In genomic region chr4:151408380-151408629, GRCh38 we compare ENCODE assay signal across 7 cellular contexts. TPM values are rescaled to one million over a fixed set of nuclear protein-coding genes. Genes with fewer than 3 reads are reported as not detected.
A peak's percentile ranks its signal among the peaks of the same experiment; 100 is the strongest.
DNase-seq lines count a peak whose midpoint lies in the region; ATAC-seq, FAIRE-seq and TF ChIP-seq lines count a peak whose summit lies in the region.

No MANE protein-coding gene starts in this region.

- H3K9ac ChIP-seq in parathyroid adenoma = no peak overlapping the region

- peak overlapping the region; percentile 89 for H2AFZ ChIP-seq in parathyroid adenoma

- peak overlapping the region; percentile 63 for H3K4me3 ChIP-seq in MG63
- H3K4me3 ChIP-seq in esophagus (ENCODE audit: low read depth in 1 of 2, low read length in 2 of 2) = peak overlapping the region; percentile 68 to 79
- H3K4me3 ChIP-seq in parathyroid adenoma (ENCODE audit: low read depth, low read length) = peak overlapping the region; percentile 58

- H3K27me3 ChIP-seq in MG63 = no peaks in the 10 kb centered on the region
- no peaks in the 10 kb centered on the region for H3K27me3 ChIP-seq in esophagus (ENCODE audit: control insufficient read depth in 1 of 2, insufficient read depth in 2 of 2, low read length in 2 of 2)
- H3K27me3 ChIP-seq in parathyroid adenoma (ENCODE audit: control insufficient read depth, insufficient read depth, low read length) = no peaks in the 10 kb centered on the region

- H3K4me1 ChIP-seq in esophagus (ENCODE audit: control insufficient read depth in 2 of 2, insufficient read depth in 2 of 2, low read length in 1 of 2) (no peaks in the 10 kb centered on the region), parathyroid adenoma (no peaks in the 10 kb centered on the region)

- DNase-seq in MG63 (no peak), cerebellar cortex (ENCODE audit: low spot score) (no peak), HTR-8/SVneo (ENCODE audit: insufficient read length, low spot score) (no peak)

- WGBS in esophagus, 2 donors = 2 to 5% methylated on average over 8 of the region's 8 CpGs

- H3K27ac ChIP-seq in esophagus (ENCODE audit: low read depth in 2 of 2, low read length in 1 of 2) (peak overlapping the region; percentile 92 to 95), parathyroid adenoma (peak overlapping the region; percentile 77)

- H3K79me2 ChIP-seq in parathyroid adenoma = no peaks in the 10 kb centered on the region

- FAIRE-seq in HTR-8/SVneo (lab: Jason Lieb, UNC) = no peak

- no peaks in the 10 kb centered on the region for H3K36me3 ChIP-seq in MG63
- H3K36me3 ChIP-seq in esophagus (ENCODE audit: control insufficient read depth in 2 of 2, insufficient read depth in 2 of 2, low read length in 1 of 2) = no peaks in the 10 kb centered on the region
- H3K36me3 ChIP-seq in parathyroid adenoma (ENCODE audit: control insufficient read depth, insufficient read depth, low read length) = no peaks in the 10 kb centered on the region

- TF ChIP-seq CTCF in parathyroid adenoma (IDR thresholded peaks at IDR 0.05) = no peak

- ATAC-seq in GM21381 (IDR thresholded peaks at IDR 0.05; ENCODE audit: unreplicated experiment) = peak; percentile 0
- no peak for ATAC-seq in HG03139 (IDR thresholded peaks at IDR 0.05; ENCODE audit: unreplicated experiment)

- H3K4me2 ChIP-seq in parathyroid adenoma (ENCODE audit: low read length) = peak overlapping the region; percentile 64

- H3K9me3 ChIP-seq in MG63 (no peaks in the 10 kb centered on the region), esophagus (ENCODE audit: control insufficient read depth in 2 of 2, insufficient read depth in 1 of 2, low read depth in 1 of 2, low read length in 1 of 2) (no peaks in the 10 kb centered on the region), parathyroid adenoma (ENCODE audit: control insufficient read depth, low read length) (no peaks in the 10 kb centered on the region)

RNA-seq across cellular contexts. Expression of gene FHIP1A, which starts 0.7 kb away (rescaled TPM):
- total RNA-seq in MG63 (2014; rRNA removed; shearing (Covaris generic); ENCODE audit: low replicate concordance) = 2.0 and 3.8 TPM in 2 replicates
- polyA plus RNA-seq in esophagus = 1 to 10 TPM; 4.6 to 5.4 TPM
